9 cellular contexts compared by ENCODE assay signal in the genomic region with DNA sequence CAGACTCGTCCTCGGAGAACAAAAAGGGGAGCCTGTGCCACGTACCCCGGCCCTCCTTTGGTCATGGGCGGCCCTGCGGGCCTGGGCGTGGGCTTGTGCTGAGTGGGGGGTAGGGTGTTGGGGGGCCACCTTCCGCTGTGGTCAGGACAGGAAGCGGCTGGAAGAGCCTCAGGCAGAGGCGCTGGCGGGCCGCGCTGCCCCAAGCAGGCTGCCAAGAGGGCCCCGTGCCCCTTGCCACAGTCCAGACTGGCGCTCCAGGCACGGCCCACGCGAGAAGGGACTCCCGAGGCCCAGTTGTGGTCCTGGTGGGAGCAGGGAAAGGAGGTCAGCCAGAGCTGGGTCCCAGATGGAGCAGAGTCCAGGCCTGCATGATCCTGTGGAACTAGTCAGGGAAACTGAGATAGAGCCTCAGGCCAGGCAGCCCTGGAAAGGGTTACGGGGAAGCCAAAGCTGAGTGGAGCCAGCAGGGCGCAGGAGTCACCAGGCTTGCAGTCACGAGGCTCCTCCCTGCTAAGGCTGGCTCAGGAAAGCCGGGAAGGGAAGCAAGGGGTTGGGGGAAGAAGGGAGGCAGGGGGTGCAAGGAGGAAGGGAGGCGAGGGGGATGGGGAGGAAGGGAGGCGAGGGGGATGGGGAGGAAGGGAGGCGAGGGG.
"Had no signal": no experiment of that assay in that cellular context is flagged by ENCODE, and none has a peak within 500 bp of the region (broad histone marks: within the 10 kb centered on the region; RNA-seq: fewer than 3 reads in every experiment).

No MANE protein-coding gene starts in this region.

- H3K27ac Mint-ChIP-seq: activated CD4-positive, alpha-beta memory T cell treated with anti-CD3 and anti-CD28 coated beads for 36 hours; activated naive CD4-positive, alpha-beta T cell treated with anti-CD3 and anti-CD28 coated beads, Interleukin-2, amount 50 U/mL, for 24 hours had no signal

- H3K36me3 Mint-ChIP-seq: activated CD4-positive, alpha-beta memory T cell treated with anti-CD3 and anti-CD28 coated beads for 36 hours had no signal

- H3K4me3 Mint-ChIP-seq: activated CD4-positive, alpha-beta memory T cell treated with anti-CD3 and anti-CD28 coated beads for 36 hours; activated naive CD4-positive, alpha-beta T cell treated with anti-CD3 and anti-CD28 coated beads, Interleukin-2, amount 50 U/mL, for 24 hours had no signal

- FAIRE-seq: kidney, small intestine had no signal

- H3K27me3 Mint-ChIP-seq: activated CD4-positive, alpha-beta memory T cell treated with anti-CD3 and anti-CD28 coated beads for 36 hours; activated naive CD4-positive, alpha-beta T cell treated with anti-CD3 and anti-CD28 coated beads, Interleukin-2, amount 50 U/mL, for 24 hours had no signal

- H3K4me3 ChIP-seq: esophagus muscularis mucosa, heart left ventricle, tibial artery had no signal

- H3K36me3 ChIP-seq: esophagus muscularis mucosa, heart left ventricle, tibial artery had no signal

- H3K4me1 ChIP-seq: esophagus muscularis mucosa had no signal

- DNase-seq: activated CD4-positive, alpha-beta memory T cell treated with anti-CD3 and anti-CD28 coated beads for 36 hours; activated CD4-positive, alpha-beta T cell treated with anti-CD3 and anti-CD28 coated beads for 1 hour; amygdala; heart left ventricle; kidney; small intestine; tibial artery had no signal

- H3K27ac ChIP-seq: esophagus muscularis mucosa, heart left ventricle, tibial artery had no signal

- H3K9me3 ChIP-seq: esophagus muscularis mucosa, heart left ventricle, tibial artery had no signal

- H3K27me3 ChIP-seq: esophagus muscularis mucosa, heart left ventricle, tibial artery had no signal

- H3K9me3 Mint-ChIP-seq: activated naive CD4-positive, alpha-beta T cell treated with anti-CD3 and anti-CD28 coated beads, Interleukin-2, amount 50 U/mL, for 24 hours had no signal
